8 cellular contexts compared by ENCODE assay signal in the genomic region with DNA sequence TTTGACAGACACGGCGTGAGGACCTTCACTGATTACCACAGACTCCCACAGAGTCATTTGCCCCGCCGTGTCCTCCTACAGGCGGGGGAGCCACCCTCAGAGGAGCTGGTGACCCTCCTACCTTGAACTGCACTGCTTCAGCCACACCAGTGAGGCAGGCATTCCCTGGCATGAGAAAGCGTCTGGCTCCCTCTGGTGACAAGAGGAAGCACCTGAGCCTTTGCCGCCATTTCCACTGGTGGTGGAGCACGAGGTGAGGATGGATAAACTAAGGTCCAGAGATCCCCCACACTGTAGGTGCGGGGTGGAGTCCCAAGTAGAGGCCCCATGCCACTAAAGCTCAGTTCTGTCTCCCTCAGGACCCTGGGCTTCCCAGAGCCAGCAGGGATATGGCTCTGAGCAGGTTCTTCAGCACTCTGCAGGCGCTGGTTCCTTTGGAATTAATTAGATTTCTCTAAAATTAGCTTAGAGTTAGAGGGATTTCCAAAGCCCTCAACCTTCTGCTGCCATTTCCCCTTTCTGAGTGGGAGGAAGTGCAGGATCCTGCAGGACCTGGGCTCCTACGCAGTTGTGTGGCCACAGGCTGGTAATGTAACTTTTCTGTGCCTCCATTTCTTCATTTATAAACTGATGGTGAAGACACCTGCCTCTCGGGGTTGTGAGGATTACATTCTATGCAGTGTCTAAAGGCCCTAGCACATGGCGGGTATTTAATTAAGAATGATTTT.
A peak's percentile ranks its signal among the peaks of the same experiment; 100 is the strongest.
DNase-seq lines count a peak whose midpoint lies in the region; ATAC-seq and TF ChIP-seq lines count a peak whose summit lies in the region.

No MANE protein-coding gene starts in this region.

- H3K4me3 Mint-ChIP-seq in activated CD4-positive, alpha-beta T cell treated with anti-CD3 and anti-CD28 coated beads, Interleukin-2, amount 10 ng/mL, durations not matched to agents 7 days and 5 days = no peak overlapping the region

- no peaks in the 10 kb centered on the region for H3K36me3 Mint-ChIP-seq in activated CD4-positive, alpha-beta T cell treated with anti-CD3 and anti-CD28 coated beads, Interleukin-2, amount 10 ng/mL, durations not matched to agents 7 days and 5 days (ENCODE audit: low read depth)

- WGBS in lung, 2 donors = 50 to 58% methylated on average over 13 of the region's 13 CpGs

- no peak overlapping the region for H3K27ac Mint-ChIP-seq in activated CD4-positive, alpha-beta T cell treated with anti-CD3 and anti-CD28 coated beads, Interleukin-2, amount 10 ng/mL, durations not matched to agents 7 days and 5 days

- no peak overlapping the region for H3K4me3 ChIP-seq in lung

- peak; percentile 82 for TF ChIP-seq CTCF in lung (IDR thresholded peaks at IDR 0.05; ENCODE audit: control extremely low read depth, extremely low read depth)

- DNase-seq in A172 (ENCODE audit: low spot score) (peak; percentile 61), NCI-H446 treated with DMSO at 0.1 percent for 48 hours (lab: John Stamatoyannopoulos, UW) (peak; percentile 18), dermis blood vessel endothelial cell (peak; percentile 35), lung (ENCODE audit: low spot score) (peak; percentile 67)
- DNase-seq in activated CD4-positive, alpha-beta T cell treated with anti-CD3 and anti-CD28 coated beads, Interleukin-2, amount 10 ng/mL, durations not matched to agents 7 days and 5 days = peak; percentile 73
- DNase-seq in stimulated activated CD8-positive, alpha-beta memory T cell treated with anti-CD3 and anti-CD28 coated beads, Interleukin-4, amount 100 ng/mL, for 24 hours (ENCODE audit: low read depth) = peak; percentile 46

- POLR2A ChIA-PET in activated CD4-positive, alpha-beta T cell treated with anti-CD3 and anti-CD28 coated beads, Interleukin-2, amount 10 ng/mL, durations not matched to agents 7 days and 5 days (lab: Charles Lee) = no interaction called here

- no peak overlapping the region for H3K27ac ChIP-seq in lung (ENCODE audit: low read depth in 1 of 2, low read length in 1 of 2)

- CTCF ChIA-PET in activated CD4-positive, alpha-beta T cell treated with anti-CD3 and anti-CD28 coated beads, Interleukin-2, amount 10 ng/mL, durations not matched to agents 7 days and 5 days (lab: Charles Lee) = interaction anchor here (0.8 to 3.0 kb wide), 4 partner anchors 12 to 776 kb away, joined by 3 to 12 read pairs (median 4); partner anchors contain the start of gene SLCO3A1

- peaks cover 6 to 14% of the 10 kb centered on the region in 2 donors for H3K4me1 ChIP-seq in lung (ENCODE audit: control insufficient read depth in 2 of 2, insufficient read depth in 2 of 2, low read length in 2 of 2)

- ATAC-seq in GM18502 (IDR thresholded peaks at IDR 0.05; ENCODE audit: poor library complexity, unreplicated experiment) (peak; percentile 65), HG03103 (IDR thresholded peaks at IDR 0.05; ENCODE audit: low read depth, unreplicated experiment) (peak; percentile 70), lung (ENCODE audit: insufficient read depth, low FRiP score) (peak; percentile 54)

- no peaks in the 10 kb centered on the region for H3K9me3 Mint-ChIP-seq in activated CD4-positive, alpha-beta T cell treated with anti-CD3 and anti-CD28 coated beads, Interleukin-2, amount 10 ng/mL, durations not matched to agents 7 days and 5 days

- H3K4me1 Mint-ChIP-seq in activated CD4-positive, alpha-beta T cell treated with anti-CD3 and anti-CD28 coated beads, Interleukin-2, amount 10 ng/mL, durations not matched to agents 7 days and 5 days = peaks cover 33% of the 10 kb centered on the region

- no peaks in the 10 kb centered on the region for H3K27me3 Mint-ChIP-seq in activated CD4-positive, alpha-beta T cell treated with anti-CD3 and anti-CD28 coated beads, Interleukin-2, amount 10 ng/mL, durations not matched to agents 7 days and 5 days

- no peaks in the 10 kb centered on the region for H3K27me3 ChIP-seq in lung (ENCODE audit: control insufficient read depth, insufficient read depth)

- no peaks in the 10 kb centered on the region for H3K9me3 ChIP-seq in lung (ENCODE audit: control insufficient read depth in 2 of 2, insufficient read depth in 1 of 2, low read length in 1 of 2)

- no peaks in the 10 kb centered on the region for H3K36me3 ChIP-seq in lung (ENCODE audit: control insufficient read depth in 2 of 2, insufficient read depth in 2 of 2, low read length in 2 of 2)

Comparison
In these comparisons a context has a peak if more than half of its experiments do, and no peak if none do; other contexts are left out.
1. DNase-seq: peak in every context shown above with its lines; median percentile 73 in activated CD4-positive, alpha-beta T cell treated with anti-CD3 and anti-CD28 coated beads, Interleukin-2, amount 10 ng/mL, durations not matched to agents 7 days and 5 days; 67 in lung; 61 in A172; 46 in stimulated activated CD8-positive, alpha-beta memory T cell treated with anti-CD3 and anti-CD28 coated beads, Interleukin-4, amount 100 ng/mL, for 24 hours; 35 in dermis blood vessel endothelial cell; 18 in NCI-H446 treated with DMSO at 0.1 percent for 48 hours.